ENCODE assay signal across 8 cellular contexts in genomic region chr6:144559865-144560603, GRCh38.
DNase-seq lines count a peak whose midpoint lies in the region; FAIRE-seq and TF ChIP-seq lines count a peak whose summit lies in the region.

No MANE protein-coding gene starts in this region.

- FAIRE-seq in GM12892 (lab: Jason Lieb, UNC), result no peak

- DNase-seq in activated T-cell treated with anti-CD3 and anti-CD28 coated beads for 48 hours (ENCODE audit: low read depth) (peak; percentile 31), activated T-cell treated with anti-CD3 and anti-CD28 coated beads for 4 hours (no peak), glomerular endothelial cell (ENCODE audit: extremely low read depth, low read depth, low spot score) (peak; percentile 33), GM12892 (ENCODE audit: insufficient read length) (no peak), Kasumi-1 (lab: John Stamatoyannopoulos, UW) (no peak)
- peak; percentile 45 to 62 for DNase-seq in activated CD4-positive, alpha-beta T cell treated with anti-CD3 and anti-CD28 coated beads, Interleukin-2, amount 50 U/mL, for 48 hours
- peak; percentile 48 for DNase-seq in stimulated activated CD8-positive, alpha-beta memory T cell treated with anti-CD3 and anti-CD28 coated beads, Interleukin-4, amount 100 ng/mL, for 48 hours
- DNase-seq in stimulated activated naive CD4-positive, alpha-beta T cell treated with Interleukin-2 at 50 U/mL for 16 hours (lab: John Stamatoyannopoulos, UW), result no peak

- TF ChIP-seq POLR2A in GM12892 (IDR thresholded peaks at IDR 0.05; ENCODE audit: low read depth, low read length), result no peak

Comparison
In these comparisons a context has a peak if more than half of its experiments do, and no peak if none do; other contexts are left out.
1. DNase-seq: peak in activated T-cell treated with anti-CD3 and anti-CD28 coated beads for 48 hours (single experiment), activated CD4-positive, alpha-beta T cell treated with anti-CD3 and anti-CD28 coated beads, Interleukin-2, amount 50 U/mL, for 48 hours (2 of 2), glomerular endothelial cell (single experiment) and stimulated activated CD8-positive, alpha-beta memory T cell treated with anti-CD3 and anti-CD28 coated beads, Interleukin-4, amount 100 ng/mL, for 48 hours (single experiment); none in activated T-cell treated with anti-CD3 and anti-CD28 coated beads for 4 hours (single experiment), GM12892 (single experiment), stimulated activated naive CD4-positive, alpha-beta T cell treated with Interleukin-2 at 50 U/mL for 16 hours (single experiment) and Kasumi-1 (0 of 2).